In genomic region chr11:57213282-57214086, GRCh38 we compare ENCODE assay signal across 1 cellular context.
TF ChIP-seq lines count a peak whose summit lies in the region.

No MANE protein-coding gene starts in this region.

TF ChIP-seq in GM23338, 12 proteins besides CTCF, POLR2A, EP300 and RAD21 (continued from another document):
- TF ChIP-seq, protein P1, sequence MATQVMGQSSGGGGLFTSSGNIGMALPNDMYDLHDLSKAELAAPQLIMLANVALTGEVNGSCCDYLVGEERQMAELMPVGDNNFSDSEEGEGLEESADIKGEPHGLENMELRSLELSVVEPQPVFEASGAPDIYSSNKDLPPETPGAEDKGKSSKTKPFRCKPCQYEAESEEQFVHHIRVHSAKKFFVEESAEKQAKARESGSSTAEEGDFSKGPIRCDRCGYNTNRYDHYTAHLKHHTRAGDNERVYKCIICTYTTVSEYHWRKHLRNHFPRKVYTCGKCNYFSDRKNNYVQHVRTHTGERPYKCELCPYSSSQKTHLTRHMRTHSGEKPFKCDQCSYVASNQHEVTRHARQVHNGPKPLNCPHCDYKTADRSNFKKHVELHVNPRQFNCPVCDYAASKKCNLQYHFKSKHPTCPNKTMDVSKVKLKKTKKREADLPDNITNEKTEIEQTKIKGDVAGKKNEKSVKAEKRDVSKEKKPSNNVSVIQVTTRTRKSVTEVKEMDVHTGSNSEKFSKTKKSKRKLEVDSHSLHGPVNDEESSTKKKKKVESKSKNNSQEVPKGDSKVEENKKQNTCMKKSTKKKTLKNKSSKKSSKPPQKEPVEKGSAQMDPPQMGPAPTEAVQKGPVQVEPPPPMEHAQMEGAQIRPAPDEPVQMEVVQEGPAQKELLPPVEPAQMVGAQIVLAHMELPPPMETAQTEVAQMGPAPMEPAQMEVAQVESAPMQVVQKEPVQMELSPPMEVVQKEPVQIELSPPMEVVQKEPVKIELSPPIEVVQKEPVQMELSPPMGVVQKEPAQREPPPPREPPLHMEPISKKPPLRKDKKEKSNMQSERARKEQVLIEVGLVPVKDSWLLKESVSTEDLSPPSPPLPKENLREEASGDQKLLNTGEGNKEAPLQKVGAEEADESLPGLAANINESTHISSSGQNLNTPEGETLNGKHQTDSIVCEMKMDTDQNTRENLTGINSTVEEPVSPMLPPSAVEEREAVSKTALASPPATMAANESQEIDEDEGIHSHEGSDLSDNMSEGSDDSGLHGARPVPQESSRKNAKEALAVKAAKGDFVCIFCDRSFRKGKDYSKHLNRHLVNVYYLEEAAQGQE (IDR thresholded peaks at IDR 0.05; ENCODE audit: unreplicated experiment): no peak
- TF ChIP-seq EZH2phosphoT487 (IDR thresholded peaks at IDR 0.05; ENCODE audit: unreplicated experiment) (no peak), ZNF462 (CRISPR knock-in tag; IDR thresholded peaks at IDR 0.05) (no peak)
